ENCODE assay signal across 17 cellular contexts in genomic region chr22:17407643-17408042, GRCh38. TPM values are rescaled to one million over a fixed set of nuclear protein-coding genes. Genes with fewer than 3 reads are reported as not detected.
A peak's percentile ranks its signal among the peaks of the same experiment; 100 is the strongest.
DNase-seq lines count a peak whose midpoint lies in the region; ATAC-seq and TF ChIP-seq lines count a peak whose summit lies in the region.
"Had no signal": no experiment of that assay in that cellular context is flagged by ENCODE, and none has a peak within 500 bp of the region (broad histone marks: within the 10 kb centered on the region; RNA-seq: fewer than 3 reads in every experiment).

No MANE protein-coding gene starts in this region.

- H3K36me3 Mint-ChIP-seq in naive thymus-derived CD8-positive, alpha-beta T cell, result no peaks in the 10 kb centered on the region

- POLR2A ChIA-PET in naive thymus-derived CD8-positive, alpha-beta T cell (lab: Charles Lee), result no interaction called here

- peaks cover 0 to 5% (median 1%) of the 10 kb centered on the region in 5 donors for H3K27me3 Mint-ChIP-seq in naive thymus-derived CD8-positive, alpha-beta T cell

- WGBS in lung, 2 donors, result 67 to 79% methylated on average over 5 of the region's 5 CpGs

- peak overlapping the region; percentile 23 for H2AFZ ChIP-seq in ACC112 (ENCODE audit: low read length, unreplicated experiment)

- no peak overlapping the region for H3K27ac Mint-ChIP-seq in naive thymus-derived CD8-positive, alpha-beta T cell

- no peaks in the 10 kb centered on the region for H3K4me1 Mint-ChIP-seq in naive thymus-derived CD8-positive, alpha-beta T cell

- H3K27me3 ChIP-seq in ACC112 (ENCODE audit: insufficient read depth, low read length) (no peaks in the 10 kb centered on the region), left ventricle myocardium inferior (ENCODE audit: low read depth) (no peaks in the 10 kb centered on the region), lung (ENCODE audit: control insufficient read depth, insufficient read depth) (no peaks in the 10 kb centered on the region)

- H3K4me1 ChIP-seq in ACC112 (ENCODE audit: control insufficient read depth, insufficient read depth, low read length, unreplicated experiment) (peaks cover 15% of the 10 kb centered on the region), left ventricle myocardium inferior (peaks cover 55% of the 10 kb centered on the region), lung (ENCODE audit: control insufficient read depth in 2 of 2, insufficient read depth in 2 of 2, low read length in 2 of 2) (peaks cover 0 to 28% of the 10 kb centered on the region in 2 donors)

- H3K4me3 ChIP-seq in ACC112 (ENCODE audit: low read depth, low read length) (no peak overlapping the region), choroid plexus epithelial cell (ENCODE audit: low read depth, low read length) (no peak overlapping the region), left ventricle myocardium inferior (no peak overlapping the region), lung (no peak overlapping the region)

- no peaks in the 10 kb centered on the region for H3K79me2 ChIP-seq in ACC112 (ENCODE audit: control insufficient read depth, insufficient read depth, low read length, unreplicated experiment)

- H3K36me3 ChIP-seq in ACC112 (ENCODE audit: insufficient read depth, low read length) (no peaks in the 10 kb centered on the region), left ventricle myocardium inferior (no peaks in the 10 kb centered on the region), lung (ENCODE audit: control insufficient read depth in 2 of 2, insufficient read depth in 2 of 2, low read length in 2 of 2) (no peaks in the 10 kb centered on the region)

- H3K4me3 Mint-ChIP-seq in naive thymus-derived CD8-positive, alpha-beta T cell, result no peak overlapping the region

- no peaks in the 10 kb centered on the region for H3K9me3 ChIP-seq in left ventricle myocardium inferior (replicated peaks)
- H3K9me3 ChIP-seq in lung (ENCODE audit: control insufficient read depth in 2 of 2, insufficient read depth in 1 of 2, low read length in 1 of 2), result no peaks in the 10 kb centered on the region

- TF ChIP-seq CTCF in choroid plexus epithelial cell (conservative IDR thresholded peaks at IDR 0.05; ENCODE audit: low read depth, low read length) (no peak), left ventricle myocardium inferior (IDR thresholded peaks at IDR 0.05; ENCODE audit: borderline replicate concordance) (no peak), lung (IDR thresholded peaks at IDR 0.05; ENCODE audit: control extremely low read depth, extremely low read depth) (no peak)

- intact Hi-C loops in left ventricle myocardium inferior (cut with micrococcal nuclease), result no loop called here

- H3K27ac ChIP-seq in ACC112 (ENCODE audit: low read depth, low read length) (peak overlapping the region; percentile 79), left ventricle myocardium inferior (replicated peaks) (peak overlapping the region; percentile 62), lung (ENCODE audit: low read depth in 1 of 2, low read length in 1 of 2) (peak overlapping the region; percentile 39 to 85)

- H3K9me3 Mint-ChIP-seq in naive thymus-derived CD8-positive, alpha-beta T cell, result no peaks in the 10 kb centered on the region

- DNase-seq in choroid plexus epithelial cell (ENCODE audit: low read depth), result peak; percentile 53
- DNase-seq in left ventricle myocardium inferior, result no peak
- peak; percentile 41 for DNase-seq in lung (ENCODE audit: low spot score)
- DNase-seq in naive thymus-derived CD8-positive, alpha-beta T cell, result no peak
- no peak for DNase-seq in activated CD4-positive, CD25-positive, alpha-beta regulatory T cell (lab: John Stamatoyannopoulos, UW)
- no peak for DNase-seq in NCI-H146 (lab: John Stamatoyannopoulos, UW)
- DNase-seq: C1 segment of cervical spinal cord, COR-L47, DMS153, EL, KBM-7, NCI-H1092, NCI-H1694 treated with DMSO at 0.1 percent for 48 hours, PC-3 had no signal

- peak; percentile 49 for ATAC-seq in lung (ENCODE audit: insufficient read depth, low FRiP score)
- no peak for ATAC-seq in naive thymus-derived CD8-positive, alpha-beta T cell
- no peak for ATAC-seq in HG03095 (IDR thresholded peaks at IDR 0.05; ENCODE audit: unreplicated experiment)
- ATAC-seq: PC-3 had no signal

RNA-seq across cellular contexts. Expression of gene CECR2, which starts 38.4 kb away (rescaled TPM):
- total RNA-seq in left ventricle myocardium inferior (3.1 TPM), lung (10 to 100 TPM; 12.5 to 14.5 TPM)
- polyA plus RNA-seq in lung, result 1 to 10 TPM; 1.1 to 3.0 TPM
- total RNA-seq in naive thymus-derived CD8-positive, alpha-beta T cell, result under 1 TPM; 0.10 to 0.14 TPM
- not detected for polyA plus RNA-seq in naive thymus-derived CD8-positive, alpha-beta T cell
- total RNA-seq: A172, PC-3 had no signal

Comparison
In these comparisons a context has a peak if more than half of its experiments do, and no peak if none do; other contexts are left out.
1. DNase-seq: peak in choroid plexus epithelial cell (single experiment) and lung (single experiment); none in left ventricle myocardium inferior (single experiment), naive thymus-derived CD8-positive, alpha-beta T cell (0 of 10), activated CD4-positive, CD25-positive, alpha-beta regulatory T cell (0 of 4) and NCI-H146 (single experiment).
2. Peak in every context shown above with its lines, with median percentiles within 50 percentile points of each other: H3K27ac ChIP-seq.